In the genomic region with DNA sequence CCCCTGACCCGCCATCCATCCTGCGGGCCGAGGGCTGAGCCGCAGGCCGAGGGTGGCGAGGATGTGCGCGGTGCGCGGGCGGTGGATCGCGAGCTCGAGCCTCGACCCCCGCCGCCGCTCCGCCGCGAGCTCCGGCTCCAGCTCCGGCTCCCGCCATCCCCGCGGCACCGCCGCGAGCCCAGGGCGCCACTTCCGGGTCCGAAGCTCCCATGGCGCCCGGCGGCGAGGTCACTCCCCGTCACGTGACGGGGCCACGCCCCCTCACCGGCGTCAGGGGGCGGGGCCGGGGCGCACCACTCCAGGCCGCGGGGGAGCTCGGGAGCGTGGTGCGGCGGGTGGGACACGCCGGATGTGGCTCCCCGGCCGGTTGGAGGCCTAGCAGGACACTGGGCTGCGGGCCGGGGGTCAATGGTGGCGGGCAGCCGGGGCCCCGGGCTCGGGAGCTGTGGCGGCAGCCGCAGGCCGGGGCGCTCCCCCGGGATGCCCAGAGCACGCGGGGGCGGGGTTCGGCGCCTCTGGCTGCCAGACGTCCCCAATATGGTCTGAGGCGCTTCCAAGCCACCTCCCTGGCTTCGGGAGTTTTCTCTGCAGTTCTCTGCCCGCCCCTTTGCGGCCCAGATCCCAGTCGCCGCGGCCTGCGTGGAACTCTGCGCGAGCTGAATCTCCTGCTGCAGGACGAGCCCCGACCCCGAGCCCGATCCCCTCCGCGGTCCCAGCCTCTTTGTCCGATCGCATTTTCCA, we compare ENCODE assay signal across 8 cellular contexts. TPM values are rescaled to one million over a fixed set of nuclear protein-coding genes. Genes with fewer than 3 reads are reported as not detected.
DNase-seq lines count a peak whose midpoint lies in the region; ATAC-seq and TF ChIP-seq lines count a peak whose summit lies in the region.

A gene with protein sequence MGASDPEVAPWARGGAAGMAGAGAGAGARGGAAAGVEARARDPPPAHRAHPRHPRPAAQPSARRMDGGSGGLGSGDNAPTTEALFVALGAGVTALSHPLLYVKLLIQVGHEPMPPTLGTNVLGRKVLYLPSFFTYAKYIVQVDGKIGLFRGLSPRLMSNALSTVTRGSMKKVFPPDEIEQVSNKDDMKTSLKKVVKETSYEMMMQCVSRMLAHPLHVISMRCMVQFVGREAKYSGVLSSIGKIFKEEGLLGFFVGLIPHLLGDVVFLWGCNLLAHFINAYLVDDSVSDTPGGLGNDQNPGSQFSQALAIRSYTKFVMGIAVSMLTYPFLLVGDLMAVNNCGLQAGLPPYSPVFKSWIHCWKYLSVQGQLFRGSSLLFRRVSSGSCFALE (minus strand): TSS at position 234 of the 741 bp plus-strand sequence. CDS start 23 bp downstream, at position 211.

- ATAC-seq in CD8-positive, alpha-beta T cell: peak; percentile 82
- peak; percentile 75 for ATAC-seq in GM19455 (IDR thresholded peaks at IDR 0.05; ENCODE audit: unreplicated experiment)

- H3K9me3 ChIP-seq in CD8-positive, alpha-beta T cell (ENCODE audit: low read length): no peaks in the 10 kb centered on the region
- no peaks in the 10 kb centered on the region for H3K9me3 ChIP-seq in effector memory CD4-positive, alpha-beta T cell (ENCODE audit: control insufficient read depth, low read length)
- no peaks in the 10 kb centered on the region for H3K9me3 ChIP-seq in mesenchymal stem cell (ENCODE audit: control insufficient read depth, low read length)

- H3K4me1 ChIP-seq in CD8-positive, alpha-beta T cell (ENCODE audit: insufficient read depth, low read length): peaks cover 41% of the 10 kb centered on the region
- H3K4me1 ChIP-seq in effector memory CD4-positive, alpha-beta T cell (ENCODE audit: control insufficient read depth, insufficient read depth, low read length, poor library complexity, severe bottlenecking): peaks cover 34% of the 10 kb centered on the region
- H3K4me1 ChIP-seq in mesenchymal stem cell (ENCODE audit: control insufficient read depth, insufficient read depth, low read depth, low read length): peaks cover 13% of the 10 kb centered on the region

- H3K23ac ChIP-seq in mesenchymal stem cell (ENCODE audit: low read length in 2 of 2): peak within 1 kb of the TSS; percentile 0 to 100

- H3K14ac ChIP-seq in mesenchymal stem cell (ENCODE audit: low read length in 2 of 2): peak within 1 kb of the TSS in 1 of 2 experiments; percentile 100

- H3K4me1 Mint-ChIP-seq in CD8-positive, alpha-beta T cell (ENCODE audit: low read depth): peaks cover 20% of the 10 kb centered on the region

- peak within 1 kb of the TSS; percentile 91 for H2BK5ac ChIP-seq in mesenchymal stem cell (ENCODE audit: low read depth, low read length, poor library complexity, severe bottlenecking)

- H3K79me1 ChIP-seq in mesenchymal stem cell (replicated peaks; ENCODE audit: low read length, poor library complexity, severe bottlenecking): no peaks in the 10 kb centered on the region

- H3K4me2 ChIP-seq in mesenchymal stem cell (ENCODE audit: low read length, poor library complexity, severe bottlenecking): peak within 1 kb of the TSS; percentile 86

- POLR2A ChIA-PET in CD8-positive, alpha-beta T cell (lab: Charles Lee): interaction anchor here (0.6 to 1.8 kb wide), 12 partner anchors 10 to 237 kb away, joined by 3 to 14 read pairs (median 4); partner anchors contain the start of genes C6orf89 and PPIL1
- POLR2A ChIA-PET in activated CD8-positive, alpha-beta memory T cell treated with anti-CD3 and anti-CD28 coated beads for 36 hours (lab: Charles Lee): interaction anchor here (0.5 to 1.6 kb wide), 12 partner anchors 19 to 1499 kb away, joined by 3 to 13 read pairs (median 4); partner anchors contain the start of genes C6orf89, FGD2, PIM1 and PPIL1

- H3K27me3 ChIP-seq in CD8-positive, alpha-beta T cell (ENCODE audit: insufficient read depth, low read length): no peaks in the 10 kb centered on the region
- H3K27me3 ChIP-seq in effector memory CD4-positive, alpha-beta T cell (replicated peaks; ENCODE audit: control insufficient read depth, insufficient read depth, low read length, poor library complexity, severe bottlenecking): no peaks in the 10 kb centered on the region
- peaks cover 4 to 5% of the 10 kb centered on the region in 2 experiments for H3K27me3 ChIP-seq in mesenchymal stem cell (ENCODE audit: control insufficient read depth in 1 of 2, insufficient read depth in 1 of 2, low read length in 2 of 2)

- no peaks in the 10 kb centered on the region for H3K27me3 Mint-ChIP-seq in CD8-positive, alpha-beta T cell (ENCODE audit: low read depth)

- H3K36me3 Mint-ChIP-seq in CD8-positive, alpha-beta T cell: peaks cover 13% of the 10 kb centered on the region

- peak within 1 kb of the TSS; percentile 90 for H4K91ac ChIP-seq in mesenchymal stem cell (ENCODE audit: low read length)

- peak within 1 kb of the TSS; percentile 24 for H2AK5ac ChIP-seq in mesenchymal stem cell (ENCODE audit: low read length, severe bottlenecking)

- CTCF ChIA-PET in CD8-positive, alpha-beta T cell (lab: Charles Lee): interaction anchor here (0.9 to 1.6 kb wide), 4 partner anchors 32 to 224 kb away, joined by 3 to 13 read pairs (median 4); no protein-coding TSS in a partner anchor
- CTCF ChIA-PET in activated CD8-positive, alpha-beta memory T cell treated with anti-CD3 and anti-CD28 coated beads for 36 hours (lab: Charles Lee): interaction anchor here (0.8 to 1.5 kb wide), 8 partner anchors 20 to 224 kb away, joined by 3 to 10 read pairs (median 4); partner anchors contain the start of genes C6orf89 and FGD2

- peak within 1 kb of the TSS; percentile 88 for H2BK15ac ChIP-seq in mesenchymal stem cell (ENCODE audit: low read depth, poor library complexity, severe bottlenecking)

- H3K18ac ChIP-seq in mesenchymal stem cell (ENCODE audit: low read depth in 1 of 2, low read length in 2 of 2): peak within 1 kb of the TSS; percentile 91 to 100

- peak within 1 kb of the TSS; percentile 63 to 99 for H3K4ac ChIP-seq in mesenchymal stem cell (ENCODE audit: low read depth in 1 of 2, low read length in 2 of 2)

- peak within 1 kb of the TSS; percentile 97 for H3K4me3 ChIP-seq in CD8-positive, alpha-beta T cell (ENCODE audit: low read depth, low read length)
- peak within 1 kb of the TSS; percentile 95 for H3K4me3 ChIP-seq in effector memory CD4-positive, alpha-beta T cell (ENCODE audit: insufficient read depth, low read depth, low read length, poor library complexity, severe bottlenecking)
- peak within 1 kb of the TSS; percentile 90 to 99 for H3K4me3 ChIP-seq in mesenchymal stem cell (ENCODE audit: insufficient read depth in 1 of 2, low read depth in 1 of 2, low read length in 2 of 2)

- H3K27ac Mint-ChIP-seq in CD8-positive, alpha-beta T cell: peak within 1 kb of the TSS; percentile 98

- intact Hi-C loops in CD8-positive, alpha-beta T cell (cut with DNase I, micrococcal nuclease): loop anchor here (1.0 to 10.0 kb wide), 14 partner anchors 23 to 1064 kb away; partner anchors contain the start of genes C6orf89 (in 2 of the 2), PPIL1 (in 2 of the 2), SRPK1 (in 2 of the 2) and CMTR1 (in 1 of the 2)

- no peaks in the 10 kb centered on the region for H3K36me3 ChIP-seq in CD8-positive, alpha-beta T cell (ENCODE audit: insufficient read depth, low read length)
- H3K36me3 ChIP-seq in effector memory CD4-positive, alpha-beta T cell (ENCODE audit: control insufficient read depth, insufficient read depth, low read length): peaks cover 2% of the 10 kb centered on the region
- H3K36me3 ChIP-seq in mesenchymal stem cell (ENCODE audit: control insufficient read depth in 1 of 2, insufficient read depth in 2 of 2, low read depth in 1 of 2, low read length in 2 of 2): peaks cover 3 to 8% of the 10 kb centered on the region in 2 experiments

- H3K4me3 Mint-ChIP-seq in CD8-positive, alpha-beta T cell: no peak within 1 kb of the TSS

- H2BK12ac ChIP-seq in mesenchymal stem cell (ENCODE audit: low read length in 2 of 2): peak within 1 kb of the TSS in 1 of 2 experiments; percentile 90

- H2BK120ac ChIP-seq in mesenchymal stem cell (ENCODE audit: low read depth, low read length): peak within 1 kb of the TSS; percentile 96

- peak within 1 kb of the TSS; percentile 83 for H4K8ac ChIP-seq in mesenchymal stem cell (ENCODE audit: low read length)

- H3K27ac ChIP-seq in CD8-positive, alpha-beta T cell (ENCODE audit: low read depth, low read length): peak within 1 kb of the TSS; percentile 85
- peak within 1 kb of the TSS; percentile 96 for H3K27ac ChIP-seq in effector memory CD4-positive, alpha-beta T cell (ENCODE audit: insufficient read depth, low read length, poor library complexity, severe bottlenecking)
- peak within 1 kb of the TSS; percentile 29 for H3K27ac ChIP-seq in mesenchymal stem cell (ENCODE audit: low read length, poor library complexity, severe bottlenecking)

- peak within 1 kb of the TSS; percentile 68 for H2AFZ ChIP-seq in mesenchymal stem cell (ENCODE audit: low read depth, low read length)

- no peak for TF ChIP-seq CTCF in CD8-positive, alpha-beta T cell (IDR thresholded peaks at IDR 0.05)

- WGBS in mesenchymal stem cell: under 1% methylated on average over 64 of the region's 90 CpGs

- H3K9ac ChIP-seq in mesenchymal stem cell (ENCODE audit: low read length): peak within 1 kb of the TSS; percentile 98

- no peaks in the 10 kb centered on the region for H3K9me3 Mint-ChIP-seq in CD8-positive, alpha-beta T cell

- peak; percentile 74 to 95 (median 86) for DNase-seq in CD8-positive, alpha-beta T cell
- peak; percentile 90 for DNase-seq in HK-2 (ENCODE audit: unreplicated experiment)
- DNase-seq in NK-92 (lab: John Stamatoyannopoulos, UW; ENCODE audit: unreplicated experiment): peak; percentile 23
- peak; percentile 81 to 85 (median 83) for DNase-seq in effector memory CD4-positive, alpha-beta T cell
- peak; percentile 90 for DNase-seq in mesenchymal stem cell
- DNase-seq in stimulated activated CD8-positive, alpha-beta memory T cell treated with anti-CD3 and anti-CD28 coated beads, Interleukin-12 subunit alpha, Interleukin-12 subunit beta, amount 100 ng/mL, for 24 hours (ENCODE audit: extremely low read depth): peak; percentile 69

RNA-seq across cellular contexts. Expression of the gene that starts here (rescaled TPM):
- 100 to 1,000 TPM; 267 to 269 TPM for total RNA-seq in CD8-positive, alpha-beta T cell
- 100 to 1,000 TPM; 114 to 117 TPM for total RNA-seq in activated CD8-positive, alpha-beta memory T cell treated with anti-CD3 and anti-CD28 coated beads for 36 hours
- polyA plus RNA-seq in mesenchymal stem cell (2013, experiment 1 of 2): 154 TPM
- 157 TPM for polyA plus RNA-seq in mesenchymal stem cell (2013, experiment 2 of 2)

Comparison
In these comparisons a context has a peak if more than half of its experiments do, and no peak if none do; other contexts are left out.
1. Peak in every context shown above with its lines: DNase-seq, ATAC-seq, H3K4me3 ChIP-seq and H3K27ac ChIP-seq.
2. DNase-seq: peak in every context shown above with its lines; median percentile 90 in HK-2; 90 in mesenchymal stem cell; 86 in CD8-positive, alpha-beta T cell; 83 in effector memory CD4-positive, alpha-beta T cell; 69 in stimulated activated CD8-positive, alpha-beta memory T cell treated with anti-CD3 and anti-CD28 coated beads, Interleukin-12 subunit alpha, Interleukin-12 subunit beta, amount 100 ng/mL, for 24 hours; 23 in NK-92.
3. H3K27ac ChIP-seq: peak in every context shown above with its lines; median percentile 96 in effector memory CD4-positive, alpha-beta T cell; 85 in CD8-positive, alpha-beta T cell; 29 in mesenchymal stem cell.